14 cellular contexts compared by ENCODE assay signal in the genomic region with DNA sequence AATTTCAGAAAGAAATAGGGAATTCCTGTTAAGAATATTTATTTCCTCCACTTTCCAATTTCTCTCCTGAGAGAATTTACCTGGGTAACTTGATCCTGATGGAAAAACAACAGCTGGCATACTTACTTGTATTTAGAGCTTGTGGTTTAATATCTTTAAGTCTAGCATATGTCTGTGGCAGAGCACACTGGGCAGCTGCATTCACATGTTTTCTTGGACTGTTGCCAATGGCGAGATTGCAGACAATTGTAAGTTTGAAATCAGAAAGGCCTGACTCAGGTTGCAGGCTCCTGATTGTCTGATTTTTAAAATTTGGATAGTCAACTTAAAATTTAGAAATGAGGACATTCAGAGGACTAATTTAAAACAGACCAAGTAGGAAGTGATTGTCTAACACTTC.
DNase-seq lines count a peak whose midpoint lies in the region; ATAC-seq and TF ChIP-seq lines count a peak whose summit lies in the region.
"Had no signal": no experiment of that assay in that cellular context is flagged by ENCODE, and none has a peak within 500 bp of the region (broad histone marks: within the 10 kb centered on the region; RNA-seq: fewer than 3 reads in every experiment).

No MANE protein-coding gene starts in this region.

- H3K4me3 Mint-ChIP-seq in CD14-positive monocyte = no peak overlapping the region
- H3K4me3 Mint-ChIP-seq: CD4-positive, CD25-positive, alpha-beta regulatory T cell; effector memory CD8-positive, alpha-beta T cell; stimulated activated naive CD8-positive, alpha-beta T cell treated with anti-CD3 and anti-CD28 coated beads, Interleukin-15, Interleukin-2, amounts not matched to agents 100 ng/mL and 50 ng/mL, for 24 hours; WTC11 had no signal

- no peak overlapping the region for H3K27ac Mint-ChIP-seq in CD14-positive monocyte
- H3K27ac Mint-ChIP-seq: CD4-positive, CD25-positive, alpha-beta regulatory T cell; effector memory CD8-positive, alpha-beta T cell; stimulated activated naive CD8-positive, alpha-beta T cell treated with anti-CD3 and anti-CD28 coated beads, Interleukin-15, Interleukin-2, amounts not matched to agents 100 ng/mL and 50 ng/mL, for 24 hours; WTC11 had no signal

- ATAC-seq in HG02763 (IDR thresholded peaks at IDR 0.05; ENCODE audit: unreplicated experiment) (no peak), GM18502 (IDR thresholded peaks at IDR 0.05; ENCODE audit: poor library complexity, unreplicated experiment) (no peak)
- ATAC-seq: effector memory CD8-positive, alpha-beta T cell; lower lobe of right lung; WTC11 had no signal

- no peaks in the 10 kb centered on the region for H3K36me3 Mint-ChIP-seq in CD14-positive monocyte
- H3K36me3 Mint-ChIP-seq: CD4-positive, CD25-positive, alpha-beta regulatory T cell; WTC11 had no signal

- H3K4me1 Mint-ChIP-seq in CD14-positive monocyte = no peaks in the 10 kb centered on the region
- H3K4me1 Mint-ChIP-seq: CD4-positive, CD25-positive, alpha-beta regulatory T cell; WTC11 had no signal

- intact Hi-C loops in CD14-positive monocyte (cut with micrococcal nuclease) = no loop called here

- H3K4me3 ChIP-seq in fibroblast of villous mesenchyme (ENCODE audit: low read depth, low read length) = no peak overlapping the region
- H3K4me3 ChIP-seq: lower lobe of right lung, SJSA1 had no signal

- H3K27me3 Mint-ChIP-seq in CD14-positive monocyte (ENCODE audit: low read depth in 3 of 3) = peaks cover 0 to 5% (median 1%) of the 10 kb centered on the region in 3 donors
- H3K27me3 Mint-ChIP-seq: CD4-positive, CD25-positive, alpha-beta regulatory T cell had no signal

- TF ChIP-seq CTCF in fibroblast of villous mesenchyme (IDR thresholded peaks at IDR 0.05; ENCODE audit: insufficient read depth, low read depth, low read length) = no peak
- no peak for TF ChIP-seq CTCF in CD14-positive monocyte (IDR thresholded peaks at IDR 0.05)

- peaks cover 0 to 2% (median 0%) of the 10 kb centered on the region in 7 donors for H3K9me3 Mint-ChIP-seq in CD14-positive monocyte
- H3K9me3 Mint-ChIP-seq: effector memory CD8-positive, alpha-beta T cell; stimulated activated naive CD8-positive, alpha-beta T cell treated with anti-CD3 and anti-CD28 coated beads, Interleukin-15, Interleukin-2, amounts not matched to agents 100 ng/mL and 50 ng/mL, for 24 hours; WTC11 had no signal

- DNase-seq in DMS53 treated with DMSO at 0.1 percent for 48 hours (lab: John Stamatoyannopoulos, UW; ENCODE audit: unreplicated experiment) (peak; percentile 24), NCI-H1694 treated with DMSO at 0.1 percent for 48 hours (lab: John Stamatoyannopoulos, UW) (peak; percentile 51), OCI-M1 (lab: John Stamatoyannopoulos, UW) (peak; percentile 50), fibroblast of villous mesenchyme (ENCODE audit: low read depth) (peak; percentile 7), iPS-NIHi11 (ENCODE audit: low spot score) (no peak), CD14-positive monocyte (ENCODE audit: low spot score) (no peak)
- DNase-seq: CD4-positive, CD25-positive, alpha-beta regulatory T cell; effector memory CD8-positive, alpha-beta T cell; lower lobe of right lung had no signal

Comparison
In these comparisons a context has a peak if more than half of its experiments do, and no peak if none do; other contexts are left out.
1. DNase-seq: peak in DMS53 treated with DMSO at 0.1 percent for 48 hours (single experiment), NCI-H1694 treated with DMSO at 0.1 percent for 48 hours (single experiment), OCI-M1 (single experiment) and fibroblast of villous mesenchyme (single experiment); none in iPS-NIHi11 (single experiment) and CD14-positive monocyte (single experiment).